In the genomic region with DNA sequence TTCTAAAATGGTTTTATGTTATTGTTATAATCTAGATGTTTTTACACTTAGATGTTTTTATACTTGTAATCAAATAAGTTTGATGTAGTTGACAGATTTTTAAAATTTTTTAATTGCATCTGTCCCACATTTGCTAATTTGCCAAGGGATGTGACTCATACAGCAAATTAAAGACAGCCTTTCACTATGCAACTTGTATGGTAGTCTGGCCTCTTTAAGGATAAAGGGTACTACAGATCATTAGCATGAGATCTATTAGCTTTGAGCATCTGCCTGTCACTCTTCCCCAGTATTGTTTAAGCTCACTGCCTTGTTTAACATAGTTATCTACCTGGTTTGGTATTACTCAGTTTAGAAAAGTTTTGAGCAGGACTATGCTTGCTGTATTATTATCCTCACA, we compare ENCODE assay signal across 1 cellular context.
TF ChIP-seq lines count a peak whose summit lies in the region.

No MANE protein-coding gene starts in this region.

TF ChIP-seq in GM23338, 12 proteins besides CTCF, POLR2A, EP300 and RAD21 (continued from another document):
- TF ChIP-seq, protein P1, sequence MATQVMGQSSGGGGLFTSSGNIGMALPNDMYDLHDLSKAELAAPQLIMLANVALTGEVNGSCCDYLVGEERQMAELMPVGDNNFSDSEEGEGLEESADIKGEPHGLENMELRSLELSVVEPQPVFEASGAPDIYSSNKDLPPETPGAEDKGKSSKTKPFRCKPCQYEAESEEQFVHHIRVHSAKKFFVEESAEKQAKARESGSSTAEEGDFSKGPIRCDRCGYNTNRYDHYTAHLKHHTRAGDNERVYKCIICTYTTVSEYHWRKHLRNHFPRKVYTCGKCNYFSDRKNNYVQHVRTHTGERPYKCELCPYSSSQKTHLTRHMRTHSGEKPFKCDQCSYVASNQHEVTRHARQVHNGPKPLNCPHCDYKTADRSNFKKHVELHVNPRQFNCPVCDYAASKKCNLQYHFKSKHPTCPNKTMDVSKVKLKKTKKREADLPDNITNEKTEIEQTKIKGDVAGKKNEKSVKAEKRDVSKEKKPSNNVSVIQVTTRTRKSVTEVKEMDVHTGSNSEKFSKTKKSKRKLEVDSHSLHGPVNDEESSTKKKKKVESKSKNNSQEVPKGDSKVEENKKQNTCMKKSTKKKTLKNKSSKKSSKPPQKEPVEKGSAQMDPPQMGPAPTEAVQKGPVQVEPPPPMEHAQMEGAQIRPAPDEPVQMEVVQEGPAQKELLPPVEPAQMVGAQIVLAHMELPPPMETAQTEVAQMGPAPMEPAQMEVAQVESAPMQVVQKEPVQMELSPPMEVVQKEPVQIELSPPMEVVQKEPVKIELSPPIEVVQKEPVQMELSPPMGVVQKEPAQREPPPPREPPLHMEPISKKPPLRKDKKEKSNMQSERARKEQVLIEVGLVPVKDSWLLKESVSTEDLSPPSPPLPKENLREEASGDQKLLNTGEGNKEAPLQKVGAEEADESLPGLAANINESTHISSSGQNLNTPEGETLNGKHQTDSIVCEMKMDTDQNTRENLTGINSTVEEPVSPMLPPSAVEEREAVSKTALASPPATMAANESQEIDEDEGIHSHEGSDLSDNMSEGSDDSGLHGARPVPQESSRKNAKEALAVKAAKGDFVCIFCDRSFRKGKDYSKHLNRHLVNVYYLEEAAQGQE (IDR thresholded peaks at IDR 0.05; ENCODE audit: unreplicated experiment): no peak
- TF ChIP-seq, protein P2, sequence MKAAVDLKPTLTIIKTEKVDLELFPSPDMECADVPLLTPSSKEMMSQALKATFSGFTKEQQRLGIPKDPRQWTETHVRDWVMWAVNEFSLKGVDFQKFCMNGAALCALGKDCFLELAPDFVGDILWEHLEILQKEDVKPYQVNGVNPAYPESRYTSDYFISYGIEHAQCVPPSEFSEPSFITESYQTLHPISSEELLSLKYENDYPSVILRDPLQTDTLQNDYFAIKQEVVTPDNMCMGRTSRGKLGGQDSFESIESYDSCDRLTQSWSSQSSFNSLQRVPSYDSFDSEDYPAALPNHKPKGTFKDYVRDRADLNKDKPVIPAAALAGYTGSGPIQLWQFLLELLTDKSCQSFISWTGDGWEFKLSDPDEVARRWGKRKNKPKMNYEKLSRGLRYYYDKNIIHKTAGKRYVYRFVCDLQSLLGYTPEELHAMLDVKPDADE (IDR thresholded peaks at IDR 0.05): no peak
- TF ChIP-seq EZH2phosphoT487 (IDR thresholded peaks at IDR 0.05; ENCODE audit: unreplicated experiment) (no peak), ZNF331 (CRISPR knock-in tag; IDR thresholded peaks at IDR 0.05; ENCODE audit: low read depth) (no peak)
